11 cellular contexts compared by ENCODE assay signal in the genomic region with DNA sequence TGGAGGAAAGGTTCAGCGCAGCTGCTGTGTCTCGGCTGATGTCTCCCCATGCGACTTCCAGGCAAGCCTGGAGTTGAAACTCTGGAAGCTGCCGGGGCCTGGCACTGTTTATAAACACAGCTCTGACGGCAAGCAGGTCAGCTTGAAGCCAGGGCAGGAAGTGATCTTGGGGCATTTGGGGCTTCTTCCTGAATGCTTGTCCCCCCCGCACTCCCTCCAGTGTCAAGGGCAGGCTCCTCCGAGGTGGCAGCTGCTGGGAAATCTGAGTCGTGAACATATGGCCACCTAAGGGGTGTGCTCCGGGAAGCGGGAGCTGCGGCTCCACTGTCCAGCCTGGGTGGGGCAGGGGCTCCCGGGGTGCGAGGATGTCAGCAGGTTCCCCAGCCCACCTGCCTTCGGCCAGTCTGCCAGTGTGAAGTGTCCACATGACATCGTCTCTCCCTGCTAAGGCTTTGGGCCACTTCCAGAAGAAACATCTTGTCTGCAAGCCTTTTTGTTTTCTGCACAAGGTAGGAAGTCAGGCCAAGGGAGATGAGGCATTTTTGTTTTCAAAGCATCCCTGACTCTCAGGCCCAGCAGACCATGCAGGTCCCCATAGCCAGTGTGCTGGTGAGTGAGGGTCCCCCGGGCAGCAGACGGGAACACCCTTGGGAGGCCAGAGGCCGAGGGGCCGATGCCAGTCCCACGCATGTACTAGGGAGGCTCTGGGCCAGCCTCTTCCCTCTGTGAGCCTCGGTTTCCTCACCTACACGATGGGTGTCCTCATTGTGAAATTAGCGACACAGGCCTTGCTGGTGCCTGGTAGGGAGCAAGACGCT. TPM values are rescaled to one million over a fixed set of nuclear protein-coding genes. Genes with fewer than 3 reads are reported as not detected.
A peak's percentile ranks its signal among the peaks of the same experiment; 100 is the strongest.
DNase-seq lines count a peak whose midpoint lies in the region; ATAC-seq and TF ChIP-seq lines count a peak whose summit lies in the region.
"Had no signal": no experiment of that assay in that cellular context is flagged by ENCODE, and none has a peak within 500 bp of the region (broad histone marks: within the 10 kb centered on the region; RNA-seq: fewer than 3 reads in every experiment).

No MANE protein-coding gene starts in this region.

- DNase-seq in D341Med (ENCODE audit: low spot score) (peak; percentile 44), NCI-H524 treated with DMSO at 0.1 percent for 48 hours (lab: John Stamatoyannopoulos, UW) (peak; percentile 74), fibroblast of lung (ENCODE audit: low read depth in 2 of 2) (peak in 1 of 2 donors; percentile 36), omental fat pad (ENCODE audit: low spot score) (no peak), NCI-H146 (lab: John Stamatoyannopoulos, UW) (no peak), NCI-H345 treated with DMSO at 0.1 percent for 48 hours (lab: John Stamatoyannopoulos, UW; ENCODE audit: unreplicated experiment) (no peak), H9 (no peak)
- DNase-seq: MV-4-11, nucleus accumbens had no signal

- no peak overlapping the region for H3K27ac Mint-ChIP-seq in H9

- H3K36me3 Mint-ChIP-seq in H9 (ENCODE audit: insufficient read depth in 1 of 3, low read depth in 3 of 3), result peaks cover 6 to 22% (median 20%) of the 10 kb centered on the region in 3 experiments; a peak in 6 of 7 replicates

- H3K23me2 ChIP-seq in H9 (ENCODE audit: insufficient read length, low read depth, low read length, poor library complexity, severe bottlenecking), result peaks cover 10% of the 10 kb centered on the region

- H3K4me1 Mint-ChIP-seq in H9, result peaks cover 13 to 20% of the 10 kb centered on the region in 2 experiments

- no peak overlapping the region for H4K5ac ChIP-seq in H9 (ENCODE audit: insufficient read length, low read depth, low read length)

- peaks cover 8% of the 10 kb centered on the region for H3K79me1 ChIP-seq in H9 (ENCODE audit: insufficient read depth, low read depth, low read length, poor library complexity, severe bottlenecking)

- H3K56ac ChIP-seq in H9 (ENCODE audit: insufficient read length, low read depth, low read length), result no peak overlapping the region

- no peak overlapping the region for H2AK5ac ChIP-seq in H9 (ENCODE audit: insufficient read length, low read length)

- TF ChIP-seq CTCF in fibroblast of lung (conservative IDR thresholded peaks at IDR 0.05 in 1 of 2, IDR thresholded peaks at IDR 0.05 in 1 of 2; ENCODE audit: low read depth in 1 of 2, low read length in 2 of 2) (no peak), omental fat pad (IDR thresholded peaks at IDR 0.05) (no peak), H9 (conservative IDR thresholded peaks at IDR 0.05) (no peak)

- H3K9me3 ChIP-seq in fibroblast of lung (ENCODE audit: control insufficient read depth, insufficient read depth, low read depth, low read length) (no peaks in the 10 kb centered on the region), H9 (ENCODE audit: control insufficient read depth, low read depth, low read length) (no peaks in the 10 kb centered on the region)
- H3K9me3 ChIP-seq: ascending aorta had no signal

- H3K27ac ChIP-seq in fibroblast of lung (ENCODE audit: insufficient read depth, low read length) (no peak overlapping the region), rectal smooth muscle tissue (ENCODE audit: low read depth, low read length) (peak overlapping the region; percentile 83), H9 (ENCODE audit: insufficient read length, low read depth, low read length) (no peak overlapping the region)
- H3K27ac ChIP-seq: ascending aorta had no signal

- no peak overlapping the region for H3K23ac ChIP-seq in H9 (ENCODE audit: insufficient read length, low read depth, low read length)

- no peak overlapping the region for H2BK20ac ChIP-seq in H9 (ENCODE audit: low read depth, low read length, poor library complexity, severe bottlenecking)

- no peak overlapping the region for H4K91ac ChIP-seq in H9 (ENCODE audit: insufficient read length, low read depth, low read length)

- no peak overlapping the region for H3K9ac ChIP-seq in fibroblast of lung (ENCODE audit: insufficient read depth, low read length)
- peak overlapping the region; percentile 24 for H3K9ac ChIP-seq in rectal smooth muscle tissue (ENCODE audit: low read length)
- no peak overlapping the region for H3K9ac ChIP-seq in H9 (ENCODE audit: extremely low read depth, insufficient read length, low read length)

- H3K36me3 ChIP-seq in fibroblast of lung (ENCODE audit: control insufficient read depth, insufficient read depth, low read length), result peaks cover 21% of the 10 kb centered on the region
- H3K36me3 ChIP-seq in rectal smooth muscle tissue (ENCODE audit: control insufficient read depth, insufficient read depth, low read length), result peaks cover 14% of the 10 kb centered on the region

- no peak overlapping the region for H2BK12ac ChIP-seq in H9 (ENCODE audit: insufficient read length, low read depth, low read length)

- no peak overlapping the region for H2BK15ac ChIP-seq in H9 (ENCODE audit: low read depth, low read length)

- no CpG with 5 or more reads among the region's 24 CpGs for WGBS in H9 (ENCODE audit: extremely low coverage, insufficient read length, low lambda C conversion rate)

- H2BK120ac ChIP-seq in H9 (ENCODE audit: low read depth, low read length, poor library complexity, severe bottlenecking), result no peak overlapping the region

- H3K4me2 ChIP-seq in fibroblast of lung (ENCODE audit: extremely low read depth, insufficient read depth, low read length) (peak overlapping the region; percentile 58), H9 (ENCODE audit: insufficient read depth, insufficient read length, low read length) (no peak overlapping the region)

- H3K4me3 Mint-ChIP-seq in H9, result peak overlapping the region in 1 of 2 experiments; percentile 82; a peak in 3 of 5 replicates

- no peaks in the 10 kb centered on the region for H3K27me3 Mint-ChIP-seq in H9 (ENCODE audit: low read depth)

- no peak overlapping the region for H4K8ac ChIP-seq in H9 (replicated peaks; ENCODE audit: insufficient read length, low read depth, low read length)

- no peak overlapping the region for H3K18ac ChIP-seq in H9 (ENCODE audit: insufficient read length, low read depth, low read length)

- peaks cover 8% of the 10 kb centered on the region for H3K4me1 ChIP-seq in fibroblast of lung (ENCODE audit: control insufficient read depth, extremely low read depth, insufficient read depth, low read length)
- peaks cover 50% of the 10 kb centered on the region for H3K4me1 ChIP-seq in rectal smooth muscle tissue (ENCODE audit: control insufficient read depth, insufficient read depth, low read length)
- H3K4me1 ChIP-seq in H9 (ENCODE audit: insufficient read depth, low read length), result no peaks in the 10 kb centered on the region

- no peaks in the 10 kb centered on the region for H3K9me3 Mint-ChIP-seq in H9

- no peaks in the 10 kb centered on the region for H3K27me3 ChIP-seq in fibroblast of lung (ENCODE audit: control insufficient read depth, insufficient read depth, low read length)
- H3K27me3 ChIP-seq in rectal smooth muscle tissue (ENCODE audit: control insufficient read depth, insufficient read depth, low read length), result no peaks in the 10 kb centered on the region
- H3K27me3 ChIP-seq in H9 (ENCODE audit: insufficient read depth, low read length), result no peaks in the 10 kb centered on the region
- H3K27me3 ChIP-seq: ascending aorta had no signal

- H3K79me2 ChIP-seq in fibroblast of lung (ENCODE audit: control insufficient read depth, insufficient read depth, low read length), result peaks cover 52% of the 10 kb centered on the region
- H3K79me2 ChIP-seq in H9 (ENCODE audit: insufficient read depth, low read length), result peaks cover 17% of the 10 kb centered on the region; the same call in 1 of the 2 replicates

- no peak for ATAC-seq in omental fat pad (ENCODE audit: low FRiP score)

- no peaks in the 10 kb centered on the region for H4K20me1 ChIP-seq in fibroblast of lung (ENCODE audit: control insufficient read depth, extremely low read depth, insufficient read depth, low read length)
- H4K20me1 ChIP-seq in H9 (ENCODE audit: control insufficient read depth, insufficient read depth, insufficient read length), result no peaks in the 10 kb centered on the region

- H3K14ac ChIP-seq in H9 (ENCODE audit: insufficient read depth, low read length), result no peak overlapping the region

- H3K4me3 ChIP-seq in fibroblast of lung (replicated peaks in 1 of 4; ENCODE audit: control extremely low read depth in 1 of 4, insufficient read depth in 1 of 4, low read depth in 3 of 4, low read length in 4 of 4) (peak overlapping the region in 1 of 4 experiments; percentile 92), rectal smooth muscle tissue (ENCODE audit: low read length) (peak overlapping the region; percentile 21)
- H3K4me3 ChIP-seq: ascending aorta had no signal

- H2AFZ ChIP-seq in fibroblast of lung (ENCODE audit: low read length) (no peak overlapping the region), H9 (ENCODE audit: low read length) (no peak overlapping the region)

- H3T11ph ChIP-seq in H9 (ENCODE audit: low read length), result no peak overlapping the region

- no peak overlapping the region for H3K4ac ChIP-seq in H9 (ENCODE audit: low read depth, low read length)

- no peak overlapping the region for H2BK5ac ChIP-seq in H9 (ENCODE audit: insufficient read length, low read length)

RNA-seq across cellular contexts. Expression of gene PIAS4, which starts 2.7 kb away (rescaled TPM):
- 12.1 and 14.9 TPM in 2 replicates for total RNA-seq in fibroblast of lung
- 6.6 and 7.3 TPM in 2 replicates for polyA plus RNA-seq in fibroblast of lung
- 13.9 and 16.1 TPM in 2 replicates for polyA plus RNA-seq in fibroblast of lung (2012)
- polyA minus RNA-seq in fibroblast of lung (ENCODE audit: low replicate concordance), result 27.9 and 34.3 TPM in 2 replicates
- total RNA-seq in omental fat pad, result 10 to 100 TPM; 10.6 to 21.6 (median 11.2) TPM
- 52.0 and 59.4 TPM in 2 replicates for total RNA-seq in H9 (2021)

RNA-seq across cellular contexts. Expression of gene EEF2, which starts 24.9 kb away (rescaled TPM):
- total RNA-seq in fibroblast of lung (2,646 and 3,813 TPM in 2 replicates), omental fat pad (1,000 to 10,000 TPM; 1,922 to 2,283 (median 2,030) TPM), H9 (2021) (3,615 and 3,676 TPM in 2 replicates)
- polyA plus RNA-seq in fibroblast of lung, result 976 and 986 TPM in 2 replicates
- 3,237 and 3,351 TPM in 2 replicates for polyA plus RNA-seq in fibroblast of lung (2012)
- polyA minus RNA-seq in fibroblast of lung (ENCODE audit: low replicate concordance), result 1,565 and 2,211 TPM in 2 replicates

RNA-seq across cellular contexts. Expression of gene DAPK3, which starts 39.3 kb away (rescaled TPM):
- total RNA-seq in fibroblast of lung (113 and 114 TPM in 2 replicates), omental fat pad (10 to 100 TPM; 40.7 to 71.7 (median 56.9) TPM), H9 (2021) (114 and 121 TPM in 2 replicates)
- 68.0 and 69.8 TPM in 2 replicates for polyA plus RNA-seq in fibroblast of lung
- 121 and 124 TPM in 2 replicates for polyA plus RNA-seq in fibroblast of lung (2012)
- 182 and 282 TPM in 2 replicates for polyA minus RNA-seq in fibroblast of lung (ENCODE audit: low replicate concordance)

RNA-seq across cellular contexts. Expression of gene ZBTB7A, which starts 56.5 kb away (rescaled TPM):
- total RNA-seq in fibroblast of lung (11.8 and 17.7 TPM in 2 replicates), omental fat pad (10 to 100 TPM; 33.3 to 53.3 (median 38.4) TPM), H9 (2021) (22.8 and 24.9 TPM in 2 replicates)
- polyA plus RNA-seq in fibroblast of lung, result 4.7 and 4.9 TPM in 2 replicates
- 19.0 and 19.4 TPM in 2 replicates for polyA plus RNA-seq in fibroblast of lung (2012)
- polyA minus RNA-seq in fibroblast of lung (ENCODE audit: low replicate concordance), result 8.2 and 10.5 TPM in 2 replicates

Comparison
In these comparisons a context has a peak if more than half of its experiments do, and no peak if none do; other contexts are left out.
1. DNase-seq: peak in D341Med (single experiment) and NCI-H524 treated with DMSO at 0.1 percent for 48 hours (single experiment); none in omental fat pad (single experiment), NCI-H146 (single experiment), NCI-H345 treated with DMSO at 0.1 percent for 48 hours (single experiment) and H9 (single experiment).